ENCODE assay signal across 8 cellular contexts in genomic region chr12:120497524-120498150, GRCh38. TPM values are rescaled to one million over a fixed set of nuclear protein-coding genes. Genes with fewer than 3 reads are reported as not detected.
DNase-seq lines count a peak whose midpoint lies in the region; ATAC-seq and TF ChIP-seq lines count a peak whose summit lies in the region.

No MANE protein-coding gene starts in this region.

- H3K36me3 ChIP-seq in heart left ventricle (peaks cover 0 to 50% (median 41%) of the 10 kb centered on the region in 9 donors), body of pancreas (replicated peaks in 1 of 2; ENCODE audit: insufficient read depth in 1 of 2, low read depth in 2 of 2) (no peaks in the 10 kb centered on the region), lower lobe of right lung (peaks cover 46% of the 10 kb centered on the region), upper lobe of right lung (peaks cover 21% of the 10 kb centered on the region)

- H3K27ac ChIP-seq in heart left ventricle: peak overlapping the region in 7 of 12 donors; percentile 63 to 97 (median 92)
- H3K27ac ChIP-seq in body of pancreas: no peak overlapping the region
- peak overlapping the region; percentile 81 for H3K27ac ChIP-seq in lower lobe of right lung
- peak overlapping the region; percentile 90 for H3K27ac ChIP-seq in upper lobe of right lung

- intact Hi-C loops in heart left ventricle (cut with DNase I): loop anchor here in 3 of 10 donors (2.0 to 5.0 kb wide), 5 partner anchors 29 to 59 kb away; partner anchors contain the start of genes COX6A1 (in 1 of the 3), GATC (in 1 of the 3), RNF10 (in 1 of the 3) and SRSF9 (in 1 of the 3)
- intact Hi-C loops in left ventricle myocardium superior (cut with micrococcal nuclease): loop anchor here (5.0 kb wide), 1 partner anchor 40 kb away; no protein-coding TSS in a partner anchor
- intact Hi-C loops in body of pancreas (cut with DNase I): no loop called here
- intact Hi-C loops in lower lobe of right lung (cut with DNase I): no loop called here
- intact Hi-C loops in upper lobe of right lung (cut with DNase I): no loop called here

- no peaks in the 10 kb centered on the region for H3K9me3 ChIP-seq in heart left ventricle
- no peaks in the 10 kb centered on the region for H3K9me3 ChIP-seq in body of pancreas
- no peaks in the 10 kb centered on the region for H3K9me3 ChIP-seq in lower lobe of right lung
- H3K9me3 ChIP-seq in upper lobe of right lung: no peaks in the 10 kb centered on the region

- no peak for TF ChIP-seq CTCF in heart left ventricle (IDR thresholded peaks at IDR 0.05)
- TF ChIP-seq CTCF in body of pancreas (IDR thresholded peaks at IDR 0.05): no peak
- TF ChIP-seq CTCF in lower lobe of right lung (IDR thresholded peaks at IDR 0.05): no peak
- no peak for TF ChIP-seq CTCF in upper lobe of right lung (IDR thresholded peaks at IDR 0.05)

- DNase-seq in heart left ventricle: no peak
- DNase-seq in left ventricle myocardium superior: no peak
- no peak for DNase-seq in body of pancreas
- DNase-seq in lower lobe of right lung: no peak
- no peak for DNase-seq in upper lobe of right lung
- DNase-seq in COR-L47 (lab: John Stamatoyannopoulos, UW): no peak

- TF ChIP-seq POLR2A in heart left ventricle (IDR thresholded peaks at IDR 0.05) (no peak), body of pancreas (IDR thresholded peaks at IDR 0.05) (no peak)

- ATAC-seq in heart left ventricle: no peak
- no peak for ATAC-seq in left ventricle myocardium superior
- ATAC-seq in body of pancreas: no peak
- ATAC-seq in lower lobe of right lung: no peak
- no peak for ATAC-seq in upper lobe of right lung
- ATAC-seq in HG02588 (IDR thresholded peaks at IDR 0.05; ENCODE audit: unreplicated experiment): no peak
- no peak for ATAC-seq in HG02759 (IDR thresholded peaks at IDR 0.05; ENCODE audit: unreplicated experiment)

- H3K4me1 ChIP-seq in heart left ventricle (peaks cover 0 to 27% (median 17%) of the 10 kb centered on the region in 12 donors), body of pancreas (peaks cover 17% of the 10 kb centered on the region), lower lobe of right lung (peaks cover 24% of the 10 kb centered on the region), upper lobe of right lung (peaks cover 20% of the 10 kb centered on the region)

- H3K4me3 ChIP-seq in heart left ventricle: peak overlapping the region in 11 of 12 donors; percentile 74 to 100 (median 93)
- H3K4me3 ChIP-seq in body of pancreas: peak overlapping the region; percentile 49 to 97
- peak overlapping the region; percentile 93 for H3K4me3 ChIP-seq in lower lobe of right lung
- peak overlapping the region; percentile 97 for H3K4me3 ChIP-seq in upper lobe of right lung

- 16 to 24% (median 22%) methylated on average over 9 of the region's 9 CpGs for WGBS in heart left ventricle, 4 donors
- WGBS in body of pancreas, 2 donors: 18 to 31% methylated on average over 9 of the region's 9 CpGs

- H3K27me3 ChIP-seq in heart left ventricle (no peaks in the 10 kb centered on the region), body of pancreas (no peaks in the 10 kb centered on the region), lower lobe of right lung (ENCODE audit: low read depth) (no peaks in the 10 kb centered on the region), upper lobe of right lung (no peaks in the 10 kb centered on the region)

RNA-seq across cellular contexts. Expression of gene DYNLL1, which starts 1.7 kb away (rescaled TPM):
- total RNA-seq in heart left ventricle (100 to 1,000 TPM in 8 of 9 donors, 10 to 100 TPM in 1; 92.2 to 269 (median 120) TPM), left ventricle myocardium superior (144 TPM), body of pancreas (100 to 1,000 TPM in 1 of 2 donors, 10 to 100 TPM in 1; 48.5 to 143 TPM), lower lobe of right lung (285 TPM), upper lobe of right lung (242 TPM)
- 100 to 1,000 TPM; 164 to 320 TPM for polyA plus RNA-seq in heart left ventricle

RNA-seq across cellular contexts. Expression of gene SRSF9, which starts 28.1 kb away (rescaled TPM):
- 10 to 100 TPM; 14.8 to 67.1 (median 33.7) TPM for total RNA-seq in heart left ventricle
- 10 to 100 TPM; 27.2 to 39.1 TPM for polyA plus RNA-seq in heart left ventricle
- total RNA-seq in left ventricle myocardium superior: 38.9 TPM
- total RNA-seq in body of pancreas: 10 to 100 TPM; 86.0 to 93.9 TPM
- total RNA-seq in lower lobe of right lung: 115 TPM
- total RNA-seq in upper lobe of right lung: 116 TPM

RNA-seq across cellular contexts. Expression of gene COQ5, which starts 31.3 kb away (rescaled TPM):
- total RNA-seq in heart left ventricle (10 to 100 TPM; 27.9 to 46.5 (median 36.7) TPM), left ventricle myocardium superior (38.0 TPM), body of pancreas (10 to 100 TPM in 1 of 2 donors, 1 to 10 TPM in 1; 9.6 to 24.1 TPM), lower lobe of right lung (24.1 TPM), upper lobe of right lung (19.6 TPM)
- polyA plus RNA-seq in heart left ventricle: 10 to 100 TPM; 29.2 to 48.9 TPM

RNA-seq across cellular contexts. Expression of gene RNF10, which starts 36.5 kb away (rescaled TPM):
- total RNA-seq in heart left ventricle (100 to 1,000 TPM; 165 to 363 (median 278) TPM), left ventricle myocardium superior (251 TPM), body of pancreas (100 to 1,000 TPM in 1 of 2 donors, 10 to 100 TPM in 1; 62.5 to 124 TPM), lower lobe of right lung (175 TPM), upper lobe of right lung (190 TPM)
- polyA plus RNA-seq in heart left ventricle: 100 to 1,000 TPM; 247 to 490 TPM

RNA-seq across cellular contexts. Expression of gene GATC, which starts 51.4 kb away (rescaled TPM):
- total RNA-seq in heart left ventricle (10 to 100 TPM in 7 of 9 donors, 1 to 10 TPM in 2; 8.5 to 18.0 (median 11.8) TPM), left ventricle myocardium superior (13.1 TPM), body of pancreas (10 to 100 TPM; 16.9 to 24.1 TPM), lower lobe of right lung (31.7 TPM), upper lobe of right lung (29.3 TPM)
- 10 to 100 TPM in 1 of 2 donors, 1 to 10 TPM in 1; 5.4 to 11.5 TPM for polyA plus RNA-seq in heart left ventricle

Comparison
In these comparisons a context has a peak if more than half of its experiments do, and no peak if none do; other contexts are left out.
1. H3K27ac ChIP-seq: peak in heart left ventricle (7 of 12), lower lobe of right lung (single experiment) and upper lobe of right lung (single experiment); none in body of pancreas (0 of 4).
2. Peak in every context shown above with its lines, with median percentiles within 50 percentile points of each other: H3K4me3 ChIP-seq.